24 cellular contexts compared by ENCODE assay signal in the genomic region with DNA sequence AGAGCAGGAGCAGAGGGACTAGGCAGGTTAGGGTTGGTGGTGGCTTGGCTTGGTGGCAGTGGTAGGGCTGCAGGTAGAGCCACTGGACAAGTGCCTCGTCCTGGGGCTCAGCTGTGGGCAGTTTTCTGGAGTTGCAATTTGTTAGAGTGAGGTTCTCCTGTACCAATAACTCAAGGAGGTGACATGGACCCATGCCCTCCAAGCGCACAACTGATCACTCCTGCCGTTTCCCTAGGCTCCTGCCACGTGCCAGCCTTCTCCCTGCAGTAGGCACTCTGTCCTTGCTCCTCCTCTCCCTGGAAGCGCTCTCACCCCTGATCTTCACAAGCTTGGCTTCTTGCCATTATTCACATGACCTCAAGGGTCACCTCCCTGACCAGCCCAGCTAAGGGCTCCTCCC. TPM values are rescaled to one million over a fixed set of nuclear protein-coding genes. Genes with fewer than 3 reads are reported as not detected.
A peak's percentile ranks its signal among the peaks of the same experiment; 100 is the strongest.
DNase-seq lines count a peak whose midpoint lies in the region; ATAC-seq and TF ChIP-seq lines count a peak whose summit lies in the region.
"Had no signal": no experiment of that assay in that cellular context is flagged by ENCODE, and none has a peak within 500 bp of the region (broad histone marks: within the 10 kb centered on the region; RNA-seq: fewer than 3 reads in every experiment).

No MANE protein-coding gene starts in this region.

- DNase-seq in natural killer cell treated with Interleukin-12 subunit alpha and Interleukin-12 subunit beta and Interleukin-15 and Interleukin-18, amount 100 ng/mL, for 72 hours (ENCODE audit: low spot score) = peak; percentile 15
- no peak for DNase-seq in natural killer cell
- DNase-seq in T-cell = no peak
- no peak for DNase-seq in naive thymus-derived CD4-positive, alpha-beta T cell
- DNase-seq in activated CD4-positive, alpha-beta memory T cell treated with anti-CD3 and anti-CD28 coated beads, Interleukin-2, amount 10 ng/mL, durations not matched to agents 7 days and 5 days = no peak
- no peak for DNase-seq in osteocyte (ENCODE audit: extremely low spot score, unreplicated experiment)
- no peak for DNase-seq in ureter (ENCODE audit: low spot score)
- DNase-seq: C1 segment of cervical spinal cord; Calu3; DMS153; H7; Karpas-422; NCI-H1105; NCI-H146; NCI-H1930; NCI-H2107; NCI-H524; NCI-H82; NK-92 treated with Interleukin-12 subunit alpha and Interleukin-12 subunit beta, amount 100 ng/mL, for 24 hours; PC-3; SHP77 had no signal

- H3K4me3 Mint-ChIP-seq in natural killer cell treated with Interleukin-12 subunit alpha and Interleukin-12 subunit beta and Interleukin-15 and Interleukin-18, amount 100 ng/mL, for 72 hours = no peak overlapping the region
- no peak overlapping the region for H3K4me3 Mint-ChIP-seq in natural killer cell
- no peak overlapping the region for H3K4me3 Mint-ChIP-seq in T-cell
- peak overlapping the region in 3 of 10 donors; percentile 10 to 83 (median 40) for H3K4me3 Mint-ChIP-seq in naive thymus-derived CD4-positive, alpha-beta T cell
- H3K4me3 Mint-ChIP-seq in activated CD4-positive, alpha-beta memory T cell treated with anti-CD3 and anti-CD28 coated beads, Interleukin-2, amount 10 ng/mL, durations not matched to agents 7 days and 5 days = no peak overlapping the region
- H3K4me3 Mint-ChIP-seq in osteocyte (ENCODE audit: unreplicated experiment) = no peak overlapping the region

- no peaks in the 10 kb centered on the region for H3K9me3 Mint-ChIP-seq in natural killer cell treated with Interleukin-12 subunit alpha and Interleukin-12 subunit beta and Interleukin-15 and Interleukin-18, amount 100 ng/mL, for 72 hours
- H3K9me3 Mint-ChIP-seq in natural killer cell = no peaks in the 10 kb centered on the region
- H3K9me3 Mint-ChIP-seq in T-cell = peaks cover 0 to 7% (median 0%) of the 10 kb centered on the region in 3 donors
- peaks cover 0 to 6% (median 0%) of the 10 kb centered on the region in 11 donors for H3K9me3 Mint-ChIP-seq in naive thymus-derived CD4-positive, alpha-beta T cell
- H3K9me3 Mint-ChIP-seq in activated CD4-positive, alpha-beta memory T cell treated with anti-CD3 and anti-CD28 coated beads, Interleukin-2, amount 10 ng/mL, durations not matched to agents 7 days and 5 days = no peaks in the 10 kb centered on the region
- no peaks in the 10 kb centered on the region for H3K9me3 Mint-ChIP-seq in osteocyte (ENCODE audit: unreplicated experiment)

- H3K27me3 ChIP-seq in naive thymus-derived CD4-positive, alpha-beta T cell (ENCODE audit: control insufficient read depth in 2 of 2, insufficient read depth in 2 of 2, low read length in 2 of 2) = peaks cover 0 to 6% of the 10 kb centered on the region in 2 donors

- H3K27me3 Mint-ChIP-seq in natural killer cell treated with Interleukin-12 subunit alpha and Interleukin-12 subunit beta and Interleukin-15 and Interleukin-18, amount 100 ng/mL, for 72 hours = peaks cover 42 to 49% of the 10 kb centered on the region in 2 donors
- peaks cover 50 to 63% of the 10 kb centered on the region in 2 donors for H3K27me3 Mint-ChIP-seq in natural killer cell (ENCODE audit: low read depth in 2 of 2)
- peaks cover 4 to 18% of the 10 kb centered on the region in 2 donors for H3K27me3 Mint-ChIP-seq in T-cell
- peaks cover 0 to 61% (median 10%) of the 10 kb centered on the region in 5 donors for H3K27me3 Mint-ChIP-seq in naive thymus-derived CD4-positive, alpha-beta T cell
- peaks cover 54% of the 10 kb centered on the region for H3K27me3 Mint-ChIP-seq in activated CD4-positive, alpha-beta memory T cell treated with anti-CD3 and anti-CD28 coated beads, Interleukin-2, amount 10 ng/mL, durations not matched to agents 7 days and 5 days
- H3K27me3 Mint-ChIP-seq in osteocyte (ENCODE audit: unreplicated experiment) = peaks cover 45% of the 10 kb centered on the region

- CTCF ChIA-PET in T-cell (lab: Charles Lee) = interaction anchor here in 1 of 2 donors (0.5 kb wide), 1 partner anchor 397 kb away, joined by 3 read pairs; no protein-coding TSS in a partner anchor
- CTCF ChIA-PET in naive thymus-derived CD4-positive, alpha-beta T cell (lab: Charles Lee) = interaction anchor here (0.9 to 2.4 kb wide), 3 partner anchors 219 to 380 kb away, joined by 3 to 5 read pairs (median 5); no protein-coding TSS in a partner anchor
- CTCF ChIA-PET in activated CD4-positive, alpha-beta memory T cell treated with anti-CD3 and anti-CD28 coated beads, Interleukin-2, amount 10 ng/mL, durations not matched to agents 7 days and 5 days (lab: Charles Lee) = no interaction called here

- H3K36me3 Mint-ChIP-seq in natural killer cell treated with Interleukin-12 subunit alpha and Interleukin-12 subunit beta and Interleukin-15 and Interleukin-18, amount 100 ng/mL, for 72 hours = no peaks in the 10 kb centered on the region
- H3K36me3 Mint-ChIP-seq in natural killer cell (no peaks in the 10 kb centered on the region), T-cell (peaks cover 27% of the 10 kb centered on the region), osteocyte (ENCODE audit: unreplicated experiment) (no peaks in the 10 kb centered on the region)
- peaks cover 0 to 35% (median 24%) of the 10 kb centered on the region in 5 donors for H3K36me3 Mint-ChIP-seq in naive thymus-derived CD4-positive, alpha-beta T cell
- no peaks in the 10 kb centered on the region for H3K36me3 Mint-ChIP-seq in activated CD4-positive, alpha-beta memory T cell treated with anti-CD3 and anti-CD28 coated beads, Interleukin-2, amount 10 ng/mL, durations not matched to agents 7 days and 5 days (ENCODE audit: low read depth)

- intact Hi-C loops in natural killer cell (cut with micrococcal nuclease) = no loop called here
- intact Hi-C loops in naive thymus-derived CD4-positive, alpha-beta T cell (cut with micrococcal nuclease) = loop anchor here in 1 of 2 donors (5.0 kb wide), 2 partner anchors 784 to 1214 kb away; a partner anchor contains a TSS

- ATAC-seq in natural killer cell treated with Interleukin-12 subunit alpha and Interleukin-12 subunit beta and Interleukin-15 and Interleukin-18, amount 100 ng/mL, for 72 hours = no peak
- ATAC-seq in natural killer cell = no peak
- ATAC-seq in T-cell (replicated peaks in 1 of 4) = no peak
- ATAC-seq in naive thymus-derived CD4-positive, alpha-beta T cell = no peak
- ATAC-seq: PC-3 had no signal

- H3K9me3 ChIP-seq in naive thymus-derived CD4-positive, alpha-beta T cell (ENCODE audit: control insufficient read depth in 2 of 3, low read length in 3 of 3) = no peaks in the 10 kb centered on the region

- POLR2A ChIA-PET in T-cell (lab: Charles Lee) = no interaction called here
- POLR2A ChIA-PET in naive thymus-derived CD4-positive, alpha-beta T cell (lab: Charles Lee) = interaction anchor here (0.6 to 6.4 kb wide), 3 partner anchors 11 to 225 kb away, joined by 4 to 71 read pairs (median 10); no protein-coding TSS in a partner anchor
- POLR2A ChIA-PET in activated CD4-positive, alpha-beta memory T cell treated with anti-CD3 and anti-CD28 coated beads, Interleukin-2, amount 10 ng/mL, durations not matched to agents 7 days and 5 days (lab: Charles Lee) = interaction anchor here (1.5 kb wide), 1 partner anchor 14 kb away, joined by 5 read pairs; no protein-coding TSS in a partner anchor

- peaks cover 5 to 6% of the 10 kb centered on the region in 2 donors for H3K4me1 ChIP-seq in naive thymus-derived CD4-positive, alpha-beta T cell (ENCODE audit: control insufficient read depth in 2 of 2, insufficient read depth in 2 of 2, low read length in 2 of 2)

- no peak overlapping the region for H3K27ac ChIP-seq in naive thymus-derived CD4-positive, alpha-beta T cell (ENCODE audit: low read depth, low read length)

- TF ChIP-seq CTCF in natural killer cell (IDR thresholded peaks at IDR 0.05) = no peak
- no peak for TF ChIP-seq CTCF in osteocyte (IDR thresholded peaks at IDR 0.05)

- no peak overlapping the region for H3K4me3 ChIP-seq in naive thymus-derived CD4-positive, alpha-beta T cell (ENCODE audit: low read length)

- H3K36me3 ChIP-seq in naive thymus-derived CD4-positive, alpha-beta T cell (ENCODE audit: control insufficient read depth in 2 of 3, insufficient read depth in 3 of 3, low read length in 3 of 3) = peaks cover 0 to 45% (median 0%) of the 10 kb centered on the region in 3 experiments

- H3K4me1 Mint-ChIP-seq in natural killer cell treated with Interleukin-12 subunit alpha and Interleukin-12 subunit beta and Interleukin-15 and Interleukin-18, amount 100 ng/mL, for 72 hours (ENCODE audit: low read depth in 2 of 2) = peaks cover 0 to 3% of the 10 kb centered on the region in 2 donors
- H3K4me1 Mint-ChIP-seq in natural killer cell (peaks cover 0 to 11% of the 10 kb centered on the region in 2 donors), T-cell (peaks cover 21 to 32% (median 24%) of the 10 kb centered on the region in 3 donors), osteocyte (ENCODE audit: unreplicated experiment) (peaks cover 4% of the 10 kb centered on the region)
- peaks cover 0 to 49% (median 27%) of the 10 kb centered on the region in 7 donors for H3K4me1 Mint-ChIP-seq in naive thymus-derived CD4-positive, alpha-beta T cell
- peaks cover 8% of the 10 kb centered on the region for H3K4me1 Mint-ChIP-seq in activated CD4-positive, alpha-beta memory T cell treated with anti-CD3 and anti-CD28 coated beads, Interleukin-2, amount 10 ng/mL, durations not matched to agents 7 days and 5 days

- no peak overlapping the region for H3K27ac Mint-ChIP-seq in natural killer cell treated with Interleukin-12 subunit alpha and Interleukin-12 subunit beta and Interleukin-15 and Interleukin-18, amount 100 ng/mL, for 72 hours
- H3K27ac Mint-ChIP-seq in natural killer cell (no peak overlapping the region), T-cell (peak overlapping the region; percentile 53 to 68), osteocyte (ENCODE audit: unreplicated experiment) (no peak overlapping the region)
- H3K27ac Mint-ChIP-seq in naive thymus-derived CD4-positive, alpha-beta T cell = peak overlapping the region in 5 of 9 donors; percentile 4 to 69 (median 59)
- H3K27ac Mint-ChIP-seq in activated CD4-positive, alpha-beta memory T cell treated with anti-CD3 and anti-CD28 coated beads, Interleukin-2, amount 10 ng/mL, durations not matched to agents 7 days and 5 days = no peak overlapping the region

RNA-seq across cellular contexts. Expression of a gene that starts 3.4 kb away (rescaled TPM):
- not detected for total RNA-seq in natural killer cell treated with Interleukin-12 subunit alpha and Interleukin-12 subunit beta and Interleukin-15 and Interleukin-18, amount 100 ng/mL, for 72 hours
- under 1 TPM in 2 of 3 donors, not detected in 1; 0.18 to 0.45 TPM for total RNA-seq in natural killer cell
- total RNA-seq in T-cell = 10 to 100 TPM in 4 of 5 donors, 1 to 10 TPM in 1; 8.2 to 15.4 (median 11.7) TPM
- 10 to 100 TPM in 4 of 5 experiments, under 1 TPM in 1; 0.15 to 21.8 (median 18.8) TPM for total RNA-seq in naive thymus-derived CD4-positive, alpha-beta T cell
- polyA plus RNA-seq in naive thymus-derived CD4-positive, alpha-beta T cell = 1 to 10 TPM; 5.0 to 7.7 TPM
- under 1 TPM in 1 of 2 experiments, not detected in 1; 0.13 TPM for total RNA-seq in activated CD4-positive, alpha-beta memory T cell treated with anti-CD3 and anti-CD28 coated beads, Interleukin-2, amount 10 ng/mL, durations not matched to agents 7 days and 5 days
- not detected in 2 replicates for total RNA-seq in osteocyte
- total RNA-seq in ureter = 1.4 TPM
- total RNA-seq: A673, HT-29, SK-MEL-5 had no signal

Comparison
In these comparisons a context has a peak if more than half of its experiments do, and no peak if none do; other contexts are left out.
1. H3K27ac Mint-ChIP-seq: peak in T-cell (2 of 2) and naive thymus-derived CD4-positive, alpha-beta T cell (5 of 9); none in natural killer cell treated with Interleukin-12 subunit alpha and Interleukin-12 subunit beta and Interleukin-15 and Interleukin-18, amount 100 ng/mL, for 72 hours (0 of 2), natural killer cell (0 of 2), activated CD4-positive, alpha-beta memory T cell treated with anti-CD3 and anti-CD28 coated beads, Interleukin-2, amount 10 ng/mL, durations not matched to agents 7 days and 5 days (single experiment) and osteocyte (single experiment).
2. POLR2A ChIA-PET loops: an anchor here in naive thymus-derived CD4-positive, alpha-beta T cell (0.6 to 6.4 kb wide) and activated CD4-positive, alpha-beta memory T cell treated with anti-CD3 and anti-CD28 coated beads, Interleukin-2, amount 10 ng/mL, durations not matched to agents 7 days and 5 days (1.5 kb wide); none called in T-cell.